ENCODE assay signal across 1 cellular context in the genomic region with DNA sequence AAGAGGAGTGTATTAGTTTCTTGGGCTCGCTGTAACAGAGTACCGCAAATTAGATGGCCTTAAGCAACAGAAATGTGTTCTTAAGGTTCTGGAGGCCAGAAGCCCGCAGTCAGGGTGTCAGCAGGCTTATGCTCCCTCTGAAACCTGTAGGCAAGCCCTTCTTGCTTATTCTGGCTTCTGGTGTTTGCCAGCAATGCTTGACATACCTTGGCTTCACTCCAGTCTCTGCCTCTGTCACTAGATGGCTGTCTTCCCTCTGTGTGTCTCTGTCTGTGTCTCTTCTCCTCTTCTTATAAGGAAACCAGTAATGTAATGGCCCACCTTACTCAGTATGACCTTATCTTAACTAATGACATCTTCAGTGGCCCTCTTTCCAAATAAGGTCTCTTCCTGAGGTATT.
TF ChIP-seq lines count a peak whose summit lies in the region.

No MANE protein-coding gene starts in this region.

TF ChIP-seq in GM23338, 12 proteins besides CTCF, POLR2A, EP300 and RAD21 (continued from another document):
- TF ChIP-seq, protein P1, sequence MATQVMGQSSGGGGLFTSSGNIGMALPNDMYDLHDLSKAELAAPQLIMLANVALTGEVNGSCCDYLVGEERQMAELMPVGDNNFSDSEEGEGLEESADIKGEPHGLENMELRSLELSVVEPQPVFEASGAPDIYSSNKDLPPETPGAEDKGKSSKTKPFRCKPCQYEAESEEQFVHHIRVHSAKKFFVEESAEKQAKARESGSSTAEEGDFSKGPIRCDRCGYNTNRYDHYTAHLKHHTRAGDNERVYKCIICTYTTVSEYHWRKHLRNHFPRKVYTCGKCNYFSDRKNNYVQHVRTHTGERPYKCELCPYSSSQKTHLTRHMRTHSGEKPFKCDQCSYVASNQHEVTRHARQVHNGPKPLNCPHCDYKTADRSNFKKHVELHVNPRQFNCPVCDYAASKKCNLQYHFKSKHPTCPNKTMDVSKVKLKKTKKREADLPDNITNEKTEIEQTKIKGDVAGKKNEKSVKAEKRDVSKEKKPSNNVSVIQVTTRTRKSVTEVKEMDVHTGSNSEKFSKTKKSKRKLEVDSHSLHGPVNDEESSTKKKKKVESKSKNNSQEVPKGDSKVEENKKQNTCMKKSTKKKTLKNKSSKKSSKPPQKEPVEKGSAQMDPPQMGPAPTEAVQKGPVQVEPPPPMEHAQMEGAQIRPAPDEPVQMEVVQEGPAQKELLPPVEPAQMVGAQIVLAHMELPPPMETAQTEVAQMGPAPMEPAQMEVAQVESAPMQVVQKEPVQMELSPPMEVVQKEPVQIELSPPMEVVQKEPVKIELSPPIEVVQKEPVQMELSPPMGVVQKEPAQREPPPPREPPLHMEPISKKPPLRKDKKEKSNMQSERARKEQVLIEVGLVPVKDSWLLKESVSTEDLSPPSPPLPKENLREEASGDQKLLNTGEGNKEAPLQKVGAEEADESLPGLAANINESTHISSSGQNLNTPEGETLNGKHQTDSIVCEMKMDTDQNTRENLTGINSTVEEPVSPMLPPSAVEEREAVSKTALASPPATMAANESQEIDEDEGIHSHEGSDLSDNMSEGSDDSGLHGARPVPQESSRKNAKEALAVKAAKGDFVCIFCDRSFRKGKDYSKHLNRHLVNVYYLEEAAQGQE (IDR thresholded peaks at IDR 0.05; ENCODE audit: unreplicated experiment) = no peak
- TF ChIP-seq STAT1 (IDR thresholded peaks at IDR 0.05; ENCODE audit: unreplicated experiment) = no peak
